17 cellular contexts compared by ENCODE assay signal in the genomic region with DNA sequence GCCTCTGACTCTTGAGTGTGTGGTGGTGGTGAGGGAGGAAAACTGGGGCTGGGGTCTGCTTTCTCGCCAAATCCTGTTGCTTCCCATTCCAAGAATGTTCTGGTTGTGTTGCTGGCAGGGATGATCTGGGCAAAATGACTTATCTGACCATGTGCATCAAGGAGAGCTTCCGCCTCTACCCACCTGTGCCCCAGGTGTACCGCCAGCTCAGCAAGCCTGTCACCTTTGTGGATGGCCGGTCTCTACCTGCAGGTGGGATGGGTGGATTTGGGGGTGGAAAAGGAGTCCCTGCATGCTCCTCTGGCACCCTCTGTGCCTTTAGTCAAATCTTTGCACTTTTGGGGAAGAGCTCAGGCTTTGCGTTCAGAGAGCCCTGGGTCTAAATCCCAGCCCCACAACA. TPM values are rescaled to one million over a fixed set of nuclear protein-coding genes. Genes with fewer than 3 reads are reported as not detected.
A peak's percentile ranks its signal among the peaks of the same experiment; 100 is the strongest.
DNase-seq lines count a peak whose midpoint lies in the region; ATAC-seq lines count a peak whose summit lies in the region.
"Had no signal": no experiment of that assay in that cellular context is flagged by ENCODE, and none has a peak within 500 bp of the region (broad histone marks: within the 10 kb centered on the region; RNA-seq: fewer than 3 reads in every experiment).

No MANE protein-coding gene starts in this region.

- no peak overlapping the region for H2BK120ac ChIP-seq in mesendoderm (ENCODE audit: low read depth, low read length)

- no peak overlapping the region for H3K9ac ChIP-seq in mesendoderm (ENCODE audit: low read length)
- H3K9ac ChIP-seq: BLaER1 treated with 17β-estradiol and CSF1 and Interleukin-3, amounts not matched to agents 10 nM and 100 nM had no signal

- H3K27me3 ChIP-seq in mesendoderm (ENCODE audit: insufficient read depth, low read length, poor library complexity): no peaks in the 10 kb centered on the region
- H3K27me3 ChIP-seq: BE2C; BLaER1 treated with 17β-estradiol and CSF1 and Interleukin-3, amounts not matched to agents 10 nM and 100 nM had no signal

- H3K4me3 ChIP-seq in mesendoderm (ENCODE audit: low read length): no peak overlapping the region
- H3K4me3 ChIP-seq: BLaER1 treated with 17β-estradiol and CSF1 and Interleukin-3, amounts not matched to agents 10 nM and 100 nM had no signal

- no peak overlapping the region for H3K56ac ChIP-seq in mesendoderm (ENCODE audit: low read length)

- H3K23ac ChIP-seq in mesendoderm (ENCODE audit: low read length): no peak overlapping the region

- no peak overlapping the region for H3K27ac ChIP-seq in mesendoderm (ENCODE audit: low read depth, low read length)
- H3K27ac ChIP-seq: BLaER1 treated with 17β-estradiol and CSF1 and Interleukin-3, amounts not matched to agents 10 nM and 100 nM had no signal

- no peak overlapping the region for H3K4ac ChIP-seq in mesendoderm (ENCODE audit: low read depth, low read length)

- no peaks in the 10 kb centered on the region for H3K79me1 ChIP-seq in mesendoderm (ENCODE audit: low read length)

- no peak overlapping the region for H4K8ac ChIP-seq in mesendoderm (ENCODE audit: low read depth, low read length)

- no peaks in the 10 kb centered on the region for H3K79me2 ChIP-seq in mesendoderm (ENCODE audit: control insufficient read depth, insufficient read depth, low read length)

- WGBS in mesendoderm (ENCODE audit: extremely low coverage, insufficient coverage, low lambda C conversion rate): no CpG with 5 or more reads among the region's 5 CpGs

- no peaks in the 10 kb centered on the region for H3K36me3 ChIP-seq in mesendoderm (ENCODE audit: control insufficient read depth, insufficient read depth, low read length)
- H3K36me3 ChIP-seq: BE2C; BLaER1 treated with 17β-estradiol and CSF1 and Interleukin-3, amounts not matched to agents 10 nM and 100 nM had no signal

- no peaks in the 10 kb centered on the region for H3K4me1 ChIP-seq in mesendoderm (ENCODE audit: control insufficient read depth, low read depth, low read length)
- H3K4me1 ChIP-seq: BE2C had no signal

- H2AK5ac ChIP-seq in mesendoderm (ENCODE audit: low read length): no peak overlapping the region

- no peak overlapping the region for H4K5ac ChIP-seq in mesendoderm (ENCODE audit: low read length)

- ATAC-seq in HG02763 (IDR thresholded peaks at IDR 0.05; ENCODE audit: unreplicated experiment): no peak

- peak; percentile 3 for DNase-seq in D341Med (ENCODE audit: low spot score)
- peak; percentile 5 for DNase-seq in dedifferentiated amniotic fluid mesenchymal stem cell (ENCODE audit: extremely low spot score)
- peak; percentile 22 for DNase-seq in islet precursor cell
- DNase-seq in mesendoderm: no peak
- no peak for DNase-seq in COR-L47 (lab: John Stamatoyannopoulos, UW)
- DNase-seq: AML-193; BE2C; Calu3; CD4-positive, alpha-beta T cell; CD8-positive, alpha-beta memory T cell; DMS153; DND-41; GOT3; HCEC 1CT had no signal

- no peak overlapping the region for H3K4me2 ChIP-seq in mesendoderm (ENCODE audit: low read length)
- H3K4me2 ChIP-seq: BLaER1 treated with 17β-estradiol and CSF1 and Interleukin-3, amounts not matched to agents 10 nM and 100 nM had no signal

- no peak overlapping the region for H2BK5ac ChIP-seq in mesendoderm (ENCODE audit: low read length)

- no peak overlapping the region for H3K18ac ChIP-seq in mesendoderm (ENCODE audit: low read length)

- no peak overlapping the region for H2BK15ac ChIP-seq in mesendoderm (replicated peaks; ENCODE audit: low read depth)

RNA-seq across cellular contexts. Expression of gene CYP4B1, which starts 18.1 kb away (rescaled TPM):
- polyA plus RNA-seq in mesendoderm (2013, experiment 1 of 2): not detected
- not detected for polyA plus RNA-seq in mesendoderm (2013, experiment 2 of 2)
- polyA plus RNA-seq: CD14-positive monocyte; CD8-positive, alpha-beta memory T cell had no signal

Comparison
In these comparisons a context has a peak if more than half of its experiments do, and no peak if none do; other contexts are left out.
1. DNase-seq: peak in D341Med (single experiment), dedifferentiated amniotic fluid mesenchymal stem cell (single experiment) and islet precursor cell (single experiment); none in mesendoderm (single experiment) and COR-L47 (single experiment).